ENCODE assay signal across 24 cellular contexts in the genomic region with DNA sequence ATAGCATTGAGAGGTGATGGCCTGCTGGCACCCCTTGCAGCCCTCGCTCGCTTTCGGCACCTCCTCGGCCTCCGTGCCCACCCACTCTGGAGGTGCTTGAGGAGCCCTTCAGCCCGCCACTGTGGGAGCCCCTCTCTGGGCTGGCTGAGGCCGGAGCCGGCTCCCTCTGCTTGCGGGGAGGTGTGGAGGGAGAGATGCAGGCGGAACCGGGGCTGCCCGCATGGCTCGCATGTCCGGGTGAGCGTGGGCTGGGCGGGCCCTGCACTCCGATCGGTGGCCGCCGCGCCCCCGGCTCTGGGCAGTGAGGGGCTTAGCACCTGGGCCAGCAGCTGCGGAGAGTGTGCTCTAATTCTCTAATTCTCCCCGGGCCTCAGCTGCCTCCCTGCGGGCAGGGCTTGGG.
"Had no signal": no experiment of that assay in that cellular context is flagged by ENCODE, and none has a peak within 500 bp of the region (broad histone marks: within the 10 kb centered on the region; RNA-seq: fewer than 3 reads in every experiment).

No MANE protein-coding gene starts in this region.

- H3K4me3 ChIP-seq: coronary artery, dorsolateral prefrontal cortex, esophagus muscularis mucosa, heart right ventricle, left lung, lower lobe of right lung had no signal

- ATAC-seq: foreskin keratinocyte, left lung, left ventricle myocardium superior, lower lobe of right lung had no signal

- H3K9me3 Mint-ChIP-seq: central memory CD8-positive, alpha-beta T cell had no signal

- FAIRE-seq: colon, endothelial cell of umbilical vein, frontal cortex, islet of Langerhans, keratinocyte had no signal

- H3K4me3 Mint-ChIP-seq: central memory CD8-positive, alpha-beta T cell had no signal

- H3K4me1 Mint-ChIP-seq: central memory CD8-positive, alpha-beta T cell had no signal

- H3K9me3 ChIP-seq: esophagus muscularis mucosa, heart right ventricle, lower lobe of right lung had no signal

- H3K4me1 ChIP-seq: foreskin keratinocyte, heart right ventricle, left lung, lower lobe of right lung had no signal

- DNase-seq: cerebellar nuclear complex; dermis blood vessel endothelial cell; dorsolateral prefrontal cortex; effector CD4-positive, alpha-beta T cell; effector memory CD4-positive, alpha-beta T cell; foreskin keratinocyte; glutamatergic neuron; head of caudate nucleus; heart right ventricle; hippocampal formation; kidney glomerular epithelial cell; left ventricle myocardium superior; lower lobe of right lung; mesendoderm; midbrain had no signal

- H3K27me3 ChIP-seq: dorsolateral prefrontal cortex, esophagus muscularis mucosa, foreskin keratinocyte, heart right ventricle, left lung had no signal

- H3K27me3 Mint-ChIP-seq: central memory CD8-positive, alpha-beta T cell had no signal

- H3K27ac ChIP-seq: coronary artery, dorsolateral prefrontal cortex, esophagus muscularis mucosa, foreskin keratinocyte, heart right ventricle, left lung, lower lobe of right lung had no signal

- H3K36me3 ChIP-seq: esophagus muscularis mucosa, heart right ventricle, left lung, lower lobe of right lung had no signal
